In genomic region chr1:147542549-147542857, GRCh38 we compare ENCODE assay signal across 8 cellular contexts. TPM values are rescaled to one million over a fixed set of nuclear protein-coding genes. Genes with fewer than 3 reads are reported as not detected.
DNase-seq lines count a peak whose midpoint lies in the region; ATAC-seq and TF ChIP-seq lines count a peak whose summit lies in the region.

No MANE protein-coding gene starts in this region.

- ATAC-seq in heart right ventricle (no peak), Right ventricle myocardium inferior (no peak)

- H3K36me3 ChIP-seq in heart right ventricle (no peaks in the 10 kb centered on the region), mesendoderm (ENCODE audit: control insufficient read depth, insufficient read depth, low read length) (no peaks in the 10 kb centered on the region), urinary bladder (ENCODE audit: insufficient read depth) (peaks cover 2% of the 10 kb centered on the region)

- H3K4me1 ChIP-seq in heart right ventricle, result peaks cover 2 to 66% (median 34%) of the 10 kb centered on the region in 9 donors
- peaks cover 18% of the 10 kb centered on the region for H3K4me1 ChIP-seq in mesendoderm (ENCODE audit: control insufficient read depth, low read depth, low read length)
- H3K4me1 ChIP-seq in urinary bladder (ENCODE audit: insufficient read depth), result no peaks in the 10 kb centered on the region

- no peak overlapping the region for H4K8ac ChIP-seq in mesendoderm (ENCODE audit: low read depth, low read length)

- no peak overlapping the region for H2BK120ac ChIP-seq in mesendoderm (ENCODE audit: low read depth, low read length)

- H3K4me3 ChIP-seq in heart right ventricle (peak overlapping the region; percentile 49 to 81 (median 67)), mesendoderm (ENCODE audit: low read length) (peak overlapping the region; percentile 82), urinary bladder (ENCODE audit: low read depth, low read length) (peak overlapping the region; percentile 49)

- H3K4ac ChIP-seq in mesendoderm (ENCODE audit: low read depth, low read length), result peak overlapping the region; percentile 6

- peak overlapping the region; percentile 5 for H2AK5ac ChIP-seq in mesendoderm (ENCODE audit: low read length)

- H3K79me2 ChIP-seq in mesendoderm (ENCODE audit: control insufficient read depth, insufficient read depth, low read length), result peaks cover 21% of the 10 kb centered on the region

- peak overlapping the region; percentile 99 for H3K56ac ChIP-seq in mesendoderm (ENCODE audit: low read length)

- no peak for TF ChIP-seq CTCF in heart right ventricle (IDR thresholded peaks at IDR 0.05)

- DNase-seq in heart right ventricle (no peak), Right ventricle myocardium inferior (ENCODE audit: missing footprints) (no peak), cerebellar cortex (ENCODE audit: low spot score) (peak; percentile 52), mesendoderm (no peak), NCI-H1417 treated with DMSO at 0.1 percent for 48 hours (lab: John Stamatoyannopoulos, UW) (no peak), kidney glomerular epithelial cell (lab: John Stamatoyannopoulos, UW) (no peak)
- DNase-seq in stimulated activated CD4-positive, alpha-beta T cell treated with anti-CD3 and anti-CD28 coated beads, Interleukin-1b, Interleukin-23, amount 100 ng/mL, for 48 hours, result no peak

- no peak overlapping the region for H2BK5ac ChIP-seq in mesendoderm (ENCODE audit: low read length)

- H3K4me2 ChIP-seq in mesendoderm (ENCODE audit: low read length), result peak overlapping the region; percentile 82

- no peak overlapping the region for H2BK15ac ChIP-seq in mesendoderm (replicated peaks; ENCODE audit: low read depth)

- peaks cover 15% of the 10 kb centered on the region for H3K79me1 ChIP-seq in mesendoderm (ENCODE audit: low read length)

- H3K23ac ChIP-seq in mesendoderm (ENCODE audit: low read length), result no peak overlapping the region

- peak overlapping the region in 6 of 10 donors; percentile 88 to 97 (median 92) for H3K27ac ChIP-seq in heart right ventricle
- H3K27ac ChIP-seq in mesendoderm (ENCODE audit: low read depth, low read length), result no peak overlapping the region
- no peak overlapping the region for H3K27ac ChIP-seq in urinary bladder (ENCODE audit: low read depth)

- H4K5ac ChIP-seq in mesendoderm (ENCODE audit: low read length), result no peak overlapping the region

- H3K18ac ChIP-seq in mesendoderm (ENCODE audit: low read length), result peak overlapping the region; percentile 31

- intact Hi-C loops in heart right ventricle (cut with DNase I) (loop anchor here in 7 of 10 donors (1.0 to 10.0 kb wide), 5 partner anchors 45 to 57 kb away; no protein-coding TSS in a partner anchor), Right ventricle myocardium inferior (cut with DNase I) (loop anchor here (5.0 kb wide), 1 partner anchor 45 kb away; no protein-coding TSS in a partner anchor)

- H3K9ac ChIP-seq in mesendoderm (ENCODE audit: low read length), result peak overlapping the region; percentile 97

- no peaks in the 10 kb centered on the region for H3K9me3 ChIP-seq in heart right ventricle

- H3K27me3 ChIP-seq in heart right ventricle (peaks cover 0 to 18% (median 0%) of the 10 kb centered on the region in 7 donors), mesendoderm (ENCODE audit: insufficient read depth, low read length, poor library complexity) (no peaks in the 10 kb centered on the region)

- WGBS in heart right ventricle, 2 donors, result 13 to 16% methylated on average over 4 of the region's 4 CpGs
- no CpG with 5 or more reads among the region's 4 CpGs for WGBS in mesendoderm (ENCODE audit: extremely low coverage, insufficient coverage, low lambda C conversion rate)
- 8% methylated on average over 4 of the region's 4 CpGs for WGBS in urinary bladder

RNA-seq across cellular contexts. Expression of gene BCL9, which starts 1.2 kb away (rescaled TPM):
- total RNA-seq in heart right ventricle (10 to 100 TPM in 8 of 10 donors, 1 to 10 TPM in 2; 5.5 to 20.7 (median 13.8) TPM), Right ventricle myocardium inferior (8.6 TPM), urinary bladder (8.7 TPM)
- polyA plus RNA-seq in heart right ventricle (1 to 10 TPM; 3.9 to 6.7 TPM), urinary bladder (19.2 TPM)
- polyA plus RNA-seq in mesendoderm (2013, experiment 1 of 2), result 35.3 TPM
- polyA plus RNA-seq in mesendoderm (2013, experiment 2 of 2), result 36.2 TPM

Comparison
In these comparisons a context has a peak if more than half of its experiments do, and no peak if none do; other contexts are left out.
1. H3K27ac ChIP-seq: peak in heart right ventricle (6 of 10); none in mesendoderm (single experiment) and urinary bladder (single experiment).
2. Peak in every context shown above with its lines, with median percentiles within 50 percentile points of each other: H3K4me3 ChIP-seq.